ENCODE assay signal across 8 cellular contexts in genomic region chr18:57630002-57630758, GRCh38. TPM values are rescaled to one million over a fixed set of nuclear protein-coding genes. Genes with fewer than 3 reads are reported as not detected.
DNase-seq lines count a peak whose midpoint lies in the region; ATAC-seq and TF ChIP-seq lines count a peak whose summit lies in the region.

No MANE protein-coding gene starts in this region.

- H3K4me1 Mint-ChIP-seq in activated naive CD8-positive, alpha-beta T cell treated with anti-CD3 and anti-CD28 coated beads for 36 hours, result peaks cover 16% of the 10 kb centered on the region
- H3K4me1 Mint-ChIP-seq in osteocyte (ENCODE audit: unreplicated experiment), result peaks cover 24% of the 10 kb centered on the region

- H3K27ac ChIP-seq in thymus (ENCODE audit: low read depth), result peak overlapping the region; percentile 80

- H3K27me3 Mint-ChIP-seq in activated naive CD8-positive, alpha-beta T cell treated with anti-CD3 and anti-CD28 coated beads for 36 hours, result no peaks in the 10 kb centered on the region
- no peaks in the 10 kb centered on the region for H3K27me3 Mint-ChIP-seq in osteocyte (ENCODE audit: unreplicated experiment)

- no peaks in the 10 kb centered on the region for H3K27me3 ChIP-seq in thymus (ENCODE audit: control insufficient read depth, insufficient read depth)

- peak overlapping the region; percentile 93 for H3K4me3 Mint-ChIP-seq in activated naive CD8-positive, alpha-beta T cell treated with anti-CD3 and anti-CD28 coated beads for 36 hours
- peak overlapping the region; percentile 96 for H3K4me3 Mint-ChIP-seq in osteocyte (ENCODE audit: unreplicated experiment)

- DNase-seq in GM12864 (ENCODE audit: low read depth), result peak; percentile 83
- peak; percentile 97 for DNase-seq in NCI-H1092 treated with DMSO at 0.1 percent for 48 hours (lab: John Stamatoyannopoulos, UW)
- peak; percentile 94 for DNase-seq in activated naive CD8-positive, alpha-beta T cell treated with anti-CD3 and anti-CD28 coated beads for 36 hours
- DNase-seq in head of caudate nucleus, result peak; percentile 93 to 99 (median 97)
- DNase-seq in osteocyte (ENCODE audit: extremely low spot score, unreplicated experiment), result peak; percentile 98

- peak overlapping the region; percentile 98 for H3K27ac Mint-ChIP-seq in activated naive CD8-positive, alpha-beta T cell treated with anti-CD3 and anti-CD28 coated beads for 36 hours
- peak overlapping the region; percentile 96 for H3K27ac Mint-ChIP-seq in osteocyte (ENCODE audit: unreplicated experiment)

- no peaks in the 10 kb centered on the region for H3K36me3 ChIP-seq in thymus (ENCODE audit: control insufficient read depth, insufficient read depth)

- H3K9me3 Mint-ChIP-seq in activated naive CD8-positive, alpha-beta T cell treated with anti-CD3 and anti-CD28 coated beads for 36 hours, result no peaks in the 10 kb centered on the region
- H3K9me3 Mint-ChIP-seq in osteocyte (ENCODE audit: unreplicated experiment), result no peaks in the 10 kb centered on the region

- TF ChIP-seq CTCF in GM12864 (IDR thresholded peaks at IDR 0.05; ENCODE audit: low read depth, low read length, missing control alignments) (peak; percentile 66), osteocyte (IDR thresholded peaks at IDR 0.05) (peak; percentile 78)

- H3K36me3 Mint-ChIP-seq in activated naive CD8-positive, alpha-beta T cell treated with anti-CD3 and anti-CD28 coated beads for 36 hours, result peaks cover 6% of the 10 kb centered on the region
- H3K36me3 Mint-ChIP-seq in osteocyte (ENCODE audit: unreplicated experiment), result no peaks in the 10 kb centered on the region

- ATAC-seq in HG02642 (IDR thresholded peaks at IDR 0.05; ENCODE audit: poor library complexity, unreplicated experiment) (peak; percentile 97), SK-N-SH treated with all-trans-retinoic acid at 6 μM for 48 hours (peak; percentile 99)

- no peaks in the 10 kb centered on the region for H3K9me3 ChIP-seq in thymus (ENCODE audit: control insufficient read depth)

- intact Hi-C loops in head of caudate nucleus (cut with DNase I), result loop anchor here (1.0 to 5.0 kb wide), 2 partner anchors 9 to 412 kb away; partner anchors contain the start of genes NARS1 and NEDD4L

- WGBS in thymus, result 6% methylated on average over 52 of the region's 52 CpGs

- H3K4me3 ChIP-seq in GM12864 (ENCODE audit: low read depth, low read length), result peak overlapping the region; percentile 77
- H3K4me3 ChIP-seq in thymus (ENCODE audit: low read length), result peak overlapping the region; percentile 83

- H3K4me1 ChIP-seq in thymus (ENCODE audit: control insufficient read depth, insufficient read depth, low read length), result no peaks in the 10 kb centered on the region

TF ChIP-seq in SK-N-SH treated with all-trans-retinoic acid at 6 μM for 48 hours, 23 proteins besides CTCF, POLR2A, EP300 and RAD21:
- TF ChIP-seq GLIS3 (CRISPR knock-in tag; IDR thresholded peaks at IDR 0.05), result no peak
- peak; percentile 55; the same call in 1 of the 2 replicates for TF ChIP-seq ZNF70 (CRISPR knock-in tag; IDR thresholded peaks at IDR 0.05)
- TF ChIP-seq TCF4 (CRISPR knock-in tag; IDR thresholded peaks at IDR 0.05; ENCODE audit: borderline replicate concordance), result peak; percentile 73; the same call in 1 of the 2 replicates
- 0 out of 2 replicates have a peak, but pooled peaks have one; percentile 15 for TF ChIP-seq ZFP3 (CRISPR knock-in tag; IDR thresholded peaks at IDR 0.05)

RNA-seq across cellular contexts. Expression of gene NARS1, which starts 8.5 kb away (rescaled TPM):
- 100 to 1,000 TPM; 143 to 144 TPM for total RNA-seq in activated naive CD8-positive, alpha-beta T cell treated with anti-CD3 and anti-CD28 coated beads for 36 hours
- 130 and 143 TPM in 2 replicates for total RNA-seq in osteocyte
- 84.9 TPM for polyA plus RNA-seq in thymus

RNA-seq across cellular contexts. Expression of gene FECH, which starts 43.7 kb away (rescaled TPM):
- total RNA-seq in activated naive CD8-positive, alpha-beta T cell treated with anti-CD3 and anti-CD28 coated beads for 36 hours, result 10 to 100 TPM; 33.4 to 33.7 TPM
- total RNA-seq in osteocyte, result 28.0 and 31.8 TPM in 2 replicates
- polyA plus RNA-seq in thymus, result 11.1 TPM

Comparison
In these comparisons a context has a peak if more than half of its experiments do, and no peak if none do; other contexts are left out.
1. Peak in every context shown above with its lines: DNase-seq, ATAC-seq, H3K4me3 ChIP-seq and H3K27ac ChIP-seq.